ENCODE assay signal across 16 cellular contexts in the genomic region with DNA sequence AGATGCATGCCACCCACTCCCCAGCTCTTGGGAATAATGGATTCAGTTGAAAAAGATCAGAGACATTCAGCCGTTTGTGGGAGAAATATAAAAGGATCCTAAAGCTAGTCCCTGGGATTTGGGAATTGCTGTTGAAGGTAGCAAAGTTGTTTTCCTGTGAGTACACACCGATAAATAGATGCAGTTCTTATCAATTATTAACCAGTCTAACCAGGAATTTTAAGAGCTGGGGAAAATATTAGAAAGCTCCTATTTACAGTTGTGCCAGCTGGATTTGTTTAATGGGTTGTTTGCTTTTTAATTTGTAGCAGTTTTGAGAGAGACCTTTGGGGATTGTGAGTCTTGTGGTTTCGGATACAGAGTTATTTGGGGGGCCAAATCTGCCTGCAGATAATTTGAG. TPM values are rescaled to one million over a fixed set of nuclear protein-coding genes. Genes with fewer than 3 reads are reported as not detected.
DNase-seq lines count a peak whose midpoint lies in the region; ATAC-seq and TF ChIP-seq lines count a peak whose summit lies in the region.
"Had no signal": no experiment of that assay in that cellular context is flagged by ENCODE, and none has a peak within 500 bp of the region (broad histone marks: within the 10 kb centered on the region; RNA-seq: fewer than 3 reads in every experiment).

No MANE protein-coding gene starts in this region.

- no peaks in the 10 kb centered on the region for H3K27me3 ChIP-seq in DND-41 (ENCODE audit: insufficient read depth, low read length, poor library complexity)
- no peaks in the 10 kb centered on the region for H3K27me3 ChIP-seq in Loucy (ENCODE audit: insufficient read depth, low read length, poor library complexity, severe bottlenecking)
- H3K27me3 ChIP-seq in neuronal stem cell (ENCODE audit: control insufficient read depth in 3 of 3, insufficient read depth in 3 of 3, low read depth in 1 of 3, low read length in 3 of 3), result no peaks in the 10 kb centered on the region
- H3K27me3 ChIP-seq in right cardiac atrium (ENCODE audit: control insufficient read depth, insufficient read depth), result no peaks in the 10 kb centered on the region
- H3K27me3 ChIP-seq: BE2C had no signal

- H3K18ac ChIP-seq in neuronal stem cell (ENCODE audit: low read length), result peak overlapping the region; percentile 50

- H3K9me2 ChIP-seq in Loucy (replicated peaks; ENCODE audit: low read depth, low read length), result no peaks in the 10 kb centered on the region

- H3K23ac ChIP-seq in neuronal stem cell (ENCODE audit: low read depth, low read length, poor library complexity), result no peak overlapping the region

- TF ChIP-seq CTCF in DND-41 (IDR thresholded peaks at IDR 0.05; ENCODE audit: borderline replicate concordance, extremely low read depth, low read length, poor library complexity, severe bottlenecking) (no peak), Loucy (conservative IDR thresholded peaks at IDR 0.05; ENCODE audit: low read length) (no peak), VCaP (conservative IDR thresholded peaks at IDR 0.05) (no peak), type B pancreatic cell (conservative IDR thresholded peaks at IDR 0.05) (no peak)

- H3K4me3 Mint-ChIP-seq in type B pancreatic cell, result no peak overlapping the region
- H3K4me3 Mint-ChIP-seq in activated naive CD4-positive, alpha-beta T cell treated with anti-CD3 and anti-CD28 coated beads, Interleukin-2, amount 10 ng/mL, durations not matched to agents 7 days and 5 days, result no peak overlapping the region
- H3K4me3 Mint-ChIP-seq: CD8-positive, alpha-beta memory T cell; H9 had no signal

- no peak overlapping the region for H3K4ac ChIP-seq in neuronal stem cell (ENCODE audit: low read length)

- H3K27ac Mint-ChIP-seq in type B pancreatic cell, result no peak overlapping the region
- H3K27ac Mint-ChIP-seq in activated naive CD4-positive, alpha-beta T cell treated with anti-CD3 and anti-CD28 coated beads, Interleukin-2, amount 10 ng/mL, durations not matched to agents 7 days and 5 days, result no peak overlapping the region

- no peak overlapping the region for H2AFZ ChIP-seq in DND-41 (ENCODE audit: low read depth, low read length)
- H2AFZ ChIP-seq in Loucy (ENCODE audit: low read length), result no peak overlapping the region
- no peak overlapping the region for H2AFZ ChIP-seq in neuronal stem cell (ENCODE audit: low read length)

- no peak for ATAC-seq in DND-41 (ENCODE audit: insufficient read depth, low read depth)
- no peak for ATAC-seq in right cardiac atrium
- ATAC-seq: HepG2 had no signal

- CTCF ChIA-PET in activated naive CD4-positive, alpha-beta T cell treated with anti-CD3 and anti-CD28 coated beads, Interleukin-2, amount 10 ng/mL, durations not matched to agents 7 days and 5 days (lab: Charles Lee), result no interaction called here

- no peaks in the 10 kb centered on the region for H3K36me3 ChIP-seq in DND-41 (ENCODE audit: insufficient read depth, low read length)
- H3K36me3 ChIP-seq in Loucy (ENCODE audit: insufficient read depth, low read length), result no peaks in the 10 kb centered on the region
- no peaks in the 10 kb centered on the region for H3K36me3 ChIP-seq in neuronal stem cell (replicated peaks in 1 of 2; ENCODE audit: control insufficient read depth in 2 of 2, insufficient read depth in 2 of 2, low read length in 2 of 2)
- H3K36me3 ChIP-seq: BE2C had no signal

- H2BK120ac ChIP-seq in neuronal stem cell (ENCODE audit: low read depth, low read length), result no peak overlapping the region

- H3K4me3 ChIP-seq in DND-41 (ENCODE audit: low read depth in 1 of 2, low read length in 2 of 2) (no peak overlapping the region), Loucy (ENCODE audit: low read length, poor library complexity, severe bottlenecking) (no peak overlapping the region), neuronal stem cell (ENCODE audit: low read length in 2 of 2) (no peak overlapping the region), right cardiac atrium (ENCODE audit: low read length) (no peak overlapping the region)

- peaks cover 3% of the 10 kb centered on the region for H3K27me3 Mint-ChIP-seq in type B pancreatic cell
- no peaks in the 10 kb centered on the region for H3K27me3 Mint-ChIP-seq in activated naive CD4-positive, alpha-beta T cell treated with anti-CD3 and anti-CD28 coated beads, Interleukin-2, amount 10 ng/mL, durations not matched to agents 7 days and 5 days
- H3K27me3 Mint-ChIP-seq: CD8-positive, alpha-beta memory T cell had no signal

- H3K4me2 ChIP-seq in DND-41 (ENCODE audit: insufficient read depth, low read length), result no peak overlapping the region
- peak overlapping the region; percentile 77 for H3K4me2 ChIP-seq in Loucy (ENCODE audit: low read depth, low read length, poor library complexity, severe bottlenecking)
- no peak overlapping the region for H3K4me2 ChIP-seq in neuronal stem cell (ENCODE audit: insufficient read depth, low read length, poor library complexity, severe bottlenecking)

- H4K91ac ChIP-seq in neuronal stem cell (ENCODE audit: low read depth, low read length, poor library complexity), result no peak overlapping the region

- peaks cover 12% of the 10 kb centered on the region for H3K36me3 Mint-ChIP-seq in type B pancreatic cell
- H3K36me3 Mint-ChIP-seq in activated naive CD4-positive, alpha-beta T cell treated with anti-CD3 and anti-CD28 coated beads, Interleukin-2, amount 10 ng/mL, durations not matched to agents 7 days and 5 days, result peaks cover 2% of the 10 kb centered on the region

- peak overlapping the region; percentile 19 for H2BK12ac ChIP-seq in neuronal stem cell (ENCODE audit: low read length)

- H3K9me3 ChIP-seq in DND-41 (ENCODE audit: insufficient read depth, low read length, severe bottlenecking) (no peaks in the 10 kb centered on the region), Loucy (ENCODE audit: insufficient read depth, low read depth, low read length) (no peaks in the 10 kb centered on the region), neuronal stem cell (replicated peaks in 1 of 2; ENCODE audit: control insufficient read depth in 2 of 2, insufficient read depth in 1 of 2, low read depth in 1 of 2, low read length in 2 of 2) (no peaks in the 10 kb centered on the region), right cardiac atrium (ENCODE audit: control insufficient read depth, low read length) (no peaks in the 10 kb centered on the region)
- H3K9me3 ChIP-seq: BE2C, Caco-2 had no signal

- no peaks in the 10 kb centered on the region for H3K9me3 Mint-ChIP-seq in type B pancreatic cell
- no peaks in the 10 kb centered on the region for H3K9me3 Mint-ChIP-seq in activated naive CD4-positive, alpha-beta T cell treated with anti-CD3 and anti-CD28 coated beads, Interleukin-2, amount 10 ng/mL, durations not matched to agents 7 days and 5 days
- H3K9me3 Mint-ChIP-seq: CD8-positive, alpha-beta memory T cell; H9 had no signal

- no peaks in the 10 kb centered on the region for H4K20me1 ChIP-seq in DND-41 (ENCODE audit: insufficient read depth, low read length)
- H4K20me1 ChIP-seq in Loucy (ENCODE audit: insufficient read depth, low read length, poor library complexity, severe bottlenecking), result no peaks in the 10 kb centered on the region

- no peak overlapping the region for H2BK5ac ChIP-seq in neuronal stem cell (ENCODE audit: low read length)

- DNase-seq in DND-41 (no peak), neuronal stem cell (ENCODE audit: low spot score) (no peak), type B pancreatic cell (ENCODE audit: extremely low spot score, unreplicated experiment) (no peak), SK-N-DZ (ENCODE audit: low spot score) (no peak), right cardiac atrium (no peak)
- no peak for DNase-seq in activated naive CD4-positive, alpha-beta T cell treated with anti-CD3 and anti-CD28 coated beads, Interleukin-2, amount 10 ng/mL, durations not matched to agents 7 days and 5 days
- DNase-seq: BE2C; Caco-2; CD8-positive, alpha-beta memory T cell; EL; GOT3; H9 had no signal

- H4K8ac ChIP-seq in neuronal stem cell (ENCODE audit: low read depth, low read length), result no peak overlapping the region

- intact Hi-C loops in right cardiac atrium (cut with DNase I), result no loop called here

- H3K79me1 ChIP-seq in neuronal stem cell (ENCODE audit: low read depth, low read length), result peaks cover 2% of the 10 kb centered on the region

- H2AK5ac ChIP-seq in neuronal stem cell (ENCODE audit: low read depth, low read length), result no peak overlapping the region

- H3K4me1 Mint-ChIP-seq in type B pancreatic cell (ENCODE audit: unreplicated experiment), result peaks cover 29% of the 10 kb centered on the region
- peaks cover 32% of the 10 kb centered on the region for H3K4me1 Mint-ChIP-seq in activated naive CD4-positive, alpha-beta T cell treated with anti-CD3 and anti-CD28 coated beads, Interleukin-2, amount 10 ng/mL, durations not matched to agents 7 days and 5 days

- H3K14ac ChIP-seq in neuronal stem cell (ENCODE audit: low read length), result no peak overlapping the region

- H2BK15ac ChIP-seq in neuronal stem cell (ENCODE audit: low read length), result no peak overlapping the region

- peaks cover 55% of the 10 kb centered on the region for H3K4me1 ChIP-seq in DND-41 (ENCODE audit: insufficient read depth, low read length)
- peaks cover 82% of the 10 kb centered on the region for H3K4me1 ChIP-seq in Loucy (ENCODE audit: insufficient read depth, low read length, poor library complexity, severe bottlenecking)
- H3K4me1 ChIP-seq in neuronal stem cell (ENCODE audit: control insufficient read depth in 2 of 2, insufficient read depth in 1 of 2, low read depth in 1 of 2, low read length in 2 of 2), result peaks cover 19 to 32% of the 10 kb centered on the region in 2 donors
- H3K4me1 ChIP-seq in right cardiac atrium (ENCODE audit: control insufficient read depth, insufficient read depth, low read length), result no peaks in the 10 kb centered on the region
- H3K4me1 ChIP-seq: Caco-2 had no signal

- H3K27ac ChIP-seq in DND-41 (ENCODE audit: low read length) (peak overlapping the region; percentile 97), VCaP (peak overlapping the region; percentile 90), neuronal stem cell (replicated peaks; ENCODE audit: low read length) (peak overlapping the region; percentile 84), right cardiac atrium (ENCODE audit: low read length) (no peak overlapping the region)

- peaks cover 13% of the 10 kb centered on the region for H3K79me2 ChIP-seq in DND-41 (ENCODE audit: insufficient read depth, low read length)
- peaks cover 30% of the 10 kb centered on the region for H3K79me2 ChIP-seq in Loucy (ENCODE audit: insufficient read depth, low read length)

- H3F3A ChIP-seq in Loucy (ENCODE audit: low read depth), result peaks cover 10% of the 10 kb centered on the region

- WGBS in neuronal stem cell (ENCODE audit: extremely low coverage in 2 of 2, insufficient read length in 2 of 2, insufficient replicate concordance in 1 of 2), 2 donors, result no CpG with 5 or more reads among the region's 3 CpGs
- WGBS in right cardiac atrium, result 84% methylated on average over 3 of the region's 3 CpGs

- H3K9ac ChIP-seq in DND-41 (ENCODE audit: low read depth, low read length), result no peak overlapping the region
- peak overlapping the region; percentile 91 for H3K9ac ChIP-seq in Loucy (ENCODE audit: low read depth, low read length, poor library complexity, severe bottlenecking)
- no peak overlapping the region for H3K9ac ChIP-seq in neuronal stem cell (ENCODE audit: low read depth, low read length, poor library complexity)

RNA-seq across cellular contexts. Expression of a gene that starts 44.2 kb away (rescaled TPM):
- 0.24 TPM for polyA plus RNA-seq in neuronal stem cell (2013, experiment 1 of 2)
- 0.21 TPM for polyA plus RNA-seq in neuronal stem cell (2013, experiment 2 of 2)
- 0.29 and 0.65 TPM in 2 replicates for total RNA-seq in type B pancreatic cell (ENCODE audit: low replicate concordance)
- polyA plus RNA-seq in SK-N-DZ (2014; cell fraction: cytosol; rRNA removed), result 0.16 and 0.45 TPM in 2 replicates
- polyA plus RNA-seq in SK-N-DZ (2014; cell fraction: nucleus; rRNA removed), result 0.12 and 0.49 TPM in 2 replicates
- total RNA-seq in right cardiac atrium, result under 1 TPM; 0.17 to 0.28 (median 0.20) TPM
- 0.11 TPM for polyA plus RNA-seq in right cardiac atrium
- total RNA-seq: Caco-2, HT1080 had no signal

RNA-seq across cellular contexts. Expression of a gene that starts 58.8 kb away (rescaled TPM):
- not detected for polyA plus RNA-seq in neuronal stem cell (2013, experiment 1 of 2)
- polyA plus RNA-seq in neuronal stem cell (2013, experiment 2 of 2), result not detected
- total RNA-seq in type B pancreatic cell (ENCODE audit: low replicate concordance) (not detected in 2 replicates), right cardiac atrium (not detected)
- not detected in 2 replicates for polyA plus RNA-seq in SK-N-DZ (2014; cell fraction: cytosol; rRNA removed)
- not detected in 2 replicates for polyA plus RNA-seq in SK-N-DZ (2014; cell fraction: nucleus; rRNA removed)
- polyA plus RNA-seq in right cardiac atrium, result not detected
- total RNA-seq: Caco-2; CD8-positive, alpha-beta memory T cell; H9; HT1080 had no signal
- polyA plus RNA-seq: CD8-positive, alpha-beta memory T cell; HepG2 had no signal
